18 cellular contexts compared by ENCODE assay signal in genomic region chr6:121760191-121760590, GRCh38.
DNase-seq lines count a peak whose midpoint lies in the region; ATAC-seq, FAIRE-seq and TF ChIP-seq lines count a peak whose summit lies in the region.
"Had no signal": no experiment of that assay in that cellular context is flagged by ENCODE, and none has a peak within 500 bp of the region (broad histone marks: within the 10 kb centered on the region; RNA-seq: fewer than 3 reads in every experiment).

No MANE protein-coding gene starts in this region.

- intact Hi-C loops in ovary (cut with DNase I), result no loop called here

- TF ChIP-seq POLR2A in H1 (IDR thresholded peaks at IDR 0.05; ENCODE audit: control extremely low read depth in 1 of 2, low read depth in 2 of 2, low read length in 2 of 2) (no peak), ovary (IDR thresholded peaks at IDR 0.05) (no peak)

- no peak overlapping the region for H3K14ac ChIP-seq in H1 (ENCODE audit: insufficient read length)

- no peaks in the 10 kb centered on the region for H3K79me1 ChIP-seq in H1 (ENCODE audit: low read depth, low read length)

- H2BK15ac ChIP-seq in H1 (ENCODE audit: low read length), result no peak overlapping the region

- H3K4me1 ChIP-seq in H1 (replicated peaks in 1 of 4; ENCODE audit: control insufficient read depth in 3 of 4, insufficient read depth in 4 of 4, low read length in 3 of 4) (no peaks in the 10 kb centered on the region), foreskin keratinocyte (no peaks in the 10 kb centered on the region), ovary (ENCODE audit: insufficient read depth) (no peaks in the 10 kb centered on the region)
- H3K4me1 ChIP-seq: HAP-1 had no signal

- H3K4ac ChIP-seq in H1 (replicated peaks; ENCODE audit: insufficient read length, low read depth, low read length), result no peak overlapping the region

- no peak overlapping the region for H4K5ac ChIP-seq in H1 (ENCODE audit: insufficient read length, low read depth, low read length)

- H2BK20ac ChIP-seq in H1 (ENCODE audit: low read length), result no peak overlapping the region

- H2BK120ac ChIP-seq in H1 (replicated peaks; ENCODE audit: low read depth, low read length), result no peak overlapping the region

- H3K79me2 ChIP-seq in H1 (ENCODE audit: control insufficient read depth in 1 of 2, insufficient read depth in 2 of 2, low read length in 2 of 2), result no peaks in the 10 kb centered on the region

- no peak overlapping the region for H4K91ac ChIP-seq in H1 (replicated peaks; ENCODE audit: insufficient read length, low read length)

- 76% methylated on average over 11 of the region's 11 CpGs; no CpG with 5 or more reads in 1 of the 2 experiments for WGBS in H1 (ENCODE audit: extremely low coverage in 1 of 2, insufficient coverage in 1 of 2, insufficient read length in 1 of 2, insufficient replicate concordance in 2 of 2, low coverage in 1 of 2, low lambda C conversion rate in 2 of 2, missing lambda C conversion rate in 1 of 2), 2 experiments
- 83 to 86% (median 86%) methylated on average over 11 of the region's 11 CpGs for WGBS in ovary, 3 donors

- peak; percentile 20 for DNase-seq in RPMI7951 (ENCODE audit: low read depth)
- no peak for DNase-seq in H1 (ENCODE audit: low read depth in 1 of 2, low spot score in 2 of 2)
- peak in 1 of 2 donors; percentile 9 for DNase-seq in foreskin keratinocyte
- DNase-seq in DMS53 treated with DMSO at 0.1 percent for 48 hours (lab: John Stamatoyannopoulos, UW; ENCODE audit: unreplicated experiment), result no peak
- no peak for DNase-seq in stimulated activated naive CD4-positive, alpha-beta T cell (lab: John Stamatoyannopoulos, UW)
- no peak for DNase-seq in ovary
- DNase-seq: ACHN; C1 segment of cervical spinal cord; Calu3; CD4-positive, alpha-beta T cell; DMS 273 treated with DMSO at 0.1 percent for 48 hours; DND-41; GOT3; IMR-90 had no signal

- peak overlapping the region; percentile 86; the same call in 1 of the 2 replicates for H2AFZ ChIP-seq in H1 (ENCODE audit: low read length)

- TF ChIP-seq EP300 in H1 (IDR thresholded peaks at IDR 0.05; ENCODE audit: borderline replicate concordance in 1 of 2, low read depth in 2 of 2, low read length in 2 of 2) (no peak), ovary (IDR thresholded peaks at IDR 0.05) (no peak)

- no peak for TF ChIP-seq CTCF in H1 (IDR thresholded peaks at IDR 0.05; ENCODE audit: control extremely low read depth in 1 of 3, insufficient read depth in 1 of 3, low read depth in 1 of 3, low read length in 3 of 3)
- no peak for TF ChIP-seq CTCF in foreskin keratinocyte (conservative IDR thresholded peaks at IDR 0.05)
- TF ChIP-seq CTCF in ovary (IDR thresholded peaks at IDR 0.05), result no peak

- no peak overlapping the region for H3K27ac ChIP-seq in H1 (ENCODE audit: low read depth, low read length)
- no peak overlapping the region for H3K27ac ChIP-seq in foreskin keratinocyte
- peak overlapping the region in 14 of 21 experiments; percentile 30 to 78 (median 62) for H3K27ac ChIP-seq in skin epidermis
- H3K27ac ChIP-seq in ovary, result no peak overlapping the region

- H3K4me2 ChIP-seq in H1 (ENCODE audit: insufficient read depth in 1 of 2, low read depth in 2 of 2, low read length in 2 of 2), result no peak overlapping the region

- H4K20me1 ChIP-seq in H1 (replicated peaks in 1 of 2; ENCODE audit: control insufficient read depth in 1 of 2, insufficient read depth in 2 of 2, low read length in 2 of 2), result no peaks in the 10 kb centered on the region

- H2BK5ac ChIP-seq in H1 (ENCODE audit: low read depth, low read length), result no peak overlapping the region

- no peak overlapping the region for H3K18ac ChIP-seq in H1 (ENCODE audit: extremely low read depth, low read length)

- peak; percentile 88 for ATAC-seq in foreskin keratinocyte

- H3K27me3 ChIP-seq in H1 (replicated peaks in 1 of 4; ENCODE audit: control insufficient read depth in 3 of 4, extremely low read depth in 1 of 4, insufficient read depth in 3 of 4, low read length in 3 of 4) (no peaks in the 10 kb centered on the region), foreskin keratinocyte (no peaks in the 10 kb centered on the region), ovary (no peaks in the 10 kb centered on the region)

- no peaks in the 10 kb centered on the region for H3K9me3 ChIP-seq in H1 (ENCODE audit: insufficient read depth in 2 of 2, low read depth in 1 of 2, low read length in 1 of 2)
- H3K9me3 ChIP-seq in ovary, result no peaks in the 10 kb centered on the region
- H3K9me3 ChIP-seq: HAP-1 had no signal

- no peak overlapping the region for H2AK5ac ChIP-seq in H1 (ENCODE audit: low read depth, low read length)

- H4K8ac ChIP-seq in H1 (ENCODE audit: extremely low read depth, insufficient read depth, low read length), result no peak overlapping the region; the same call in 1 of the 2 replicates

- no peaks in the 10 kb centered on the region for H3K23me2 ChIP-seq in H1 (ENCODE audit: low read depth, low read length)

- no peak for TF ChIP-seq RAD21 in H1 (IDR thresholded peaks at IDR 0.05 in 1 of 2, conservative IDR thresholded peaks at IDR 0.05 in 1 of 2; ENCODE audit: low read depth in 2 of 2, low read length in 2 of 2)

- no peak for FAIRE-seq in H1 (lab: Jason Lieb, UNC)
- FAIRE-seq: GM12892, GM19239 had no signal

- CTCF ChIA-PET in H1 (lab: Charles Lee; ENCODE audit: partially characterized antibody), result interaction anchor here (1.3 kb wide), 1 partner anchor 91 kb away, joined by 3 read pairs; no protein-coding TSS in a partner anchor

- H3K9ac ChIP-seq in H1 (replicated peaks in 1 of 4; ENCODE audit: extremely low read depth in 1 of 4, low read depth in 3 of 4, low read length in 3 of 4), result no peak overlapping the region

- H3K56ac ChIP-seq in H1 (replicated peaks; ENCODE audit: insufficient read length, low read depth, low read length), result no peak overlapping the region

- H3K36me3 ChIP-seq in H1 (ENCODE audit: control insufficient read depth in 2 of 4, insufficient read depth in 4 of 4, low read length in 3 of 4) (no peaks in the 10 kb centered on the region), ovary (no peaks in the 10 kb centered on the region)
- H3K36me3 ChIP-seq: HAP-1 had no signal

- no peak overlapping the region for H3K23ac ChIP-seq in H1 (ENCODE audit: insufficient read length)

- no peak overlapping the region; the same call in 1 of the 2 replicates for H2BK12ac ChIP-seq in H1 (ENCODE audit: low read depth, low read length)

- H3K4me3 ChIP-seq in H1 (ENCODE audit: extremely low read depth in 1 of 4, insufficient read depth in 2 of 4, low read depth in 3 of 4, low read length in 4 of 4) (no peak overlapping the region), skin epidermis (no peak overlapping the region), ovary (no peak overlapping the region)
- H3K4me3 ChIP-seq: HAP-1 had no signal

- POLR2A ChIA-PET in H1 (lab: Charles Lee; ENCODE audit: partially characterized antibody), result no interaction called here

TF ChIP-seq in H1, 55 proteins besides CTCF, POLR2A, EP300 and RAD21 (continues in another document):
- TF ChIP-seq HDAC6 (IDR thresholded peaks at IDR 0.05; ENCODE audit: low read depth, low read length) (no peak), SRF (IDR thresholded peaks at IDR 0.05; ENCODE audit: low read depth, low read length) (no peak), TCF12 (IDR thresholded peaks at IDR 0.05; ENCODE audit: low read depth, low read length) (no peak), SIX5 (IDR thresholded peaks at IDR 0.05; ENCODE audit: low read depth, low read length) (no peak), GTF2F1 (IDR thresholded peaks at IDR 0.05; ENCODE audit: borderline replicate concordance, low read depth, low read length) (no peak), TAF7 (optimal IDR thresholded peaks at IDR 0.05; ENCODE audit: borderline replicate concordance, low read depth, low read length) (no peak), SIRT6 (IDR thresholded peaks at IDR 0.05; ENCODE audit: low read length) (no peak), SIN3A (conservative IDR thresholded peaks at IDR 0.05 in 1 of 2, IDR thresholded peaks at IDR 0.05 in 1 of 2; ENCODE audit: low read depth in 1 of 2, low read length in 2 of 2) (no peak), KDM5A (IDR thresholded peaks at IDR 0.05; ENCODE audit: low read length) (no peak), BRCA1 (IDR thresholded peaks at IDR 0.05; ENCODE audit: low read depth, low read length) (no peak), MAX (IDR thresholded peaks at IDR 0.05) (no peak), JUN (IDR thresholded peaks at IDR 0.05; ENCODE audit: low read depth, low read length) (no peak), SP4 (IDR thresholded peaks at IDR 0.05; ENCODE audit: low read length) (no peak), CREB1 (IDR thresholded peaks at IDR 0.05) (no peak)

Comparison
In these comparisons a context has a peak if more than half of its experiments do, and no peak if none do; other contexts are left out.
1. H3K27ac ChIP-seq: peak in skin epidermis (14 of 21); none in H1 (single experiment), foreskin keratinocyte (single experiment) and ovary (0 of 2).